Comparison of ENCODE assay signal across 8 cellular contexts in genomic region chr12:25384954-25385216, GRCh38.
DNase-seq lines count a peak whose midpoint lies in the region; ATAC-seq and TF ChIP-seq lines count a peak whose summit lies in the region.

No MANE protein-coding gene starts in this region.

- H3K27me3 Mint-ChIP-seq in activated naive CD4-positive, alpha-beta T cell treated with anti-CD3 and anti-CD28 coated beads, Interleukin-2, amount 10 ng/mL, durations not matched to agents 7 days and 5 days: no peaks in the 10 kb centered on the region
- peaks cover 30% of the 10 kb centered on the region for H3K27me3 Mint-ChIP-seq in type B pancreatic cell

- H3K4me1 Mint-ChIP-seq in activated naive CD4-positive, alpha-beta T cell treated with anti-CD3 and anti-CD28 coated beads, Interleukin-2, amount 10 ng/mL, durations not matched to agents 7 days and 5 days: peaks cover 70% of the 10 kb centered on the region
- peaks cover 10% of the 10 kb centered on the region for H3K4me1 Mint-ChIP-seq in type B pancreatic cell (ENCODE audit: unreplicated experiment)

- peak overlapping the region; percentile 97 for H3K4me3 Mint-ChIP-seq in activated naive CD4-positive, alpha-beta T cell treated with anti-CD3 and anti-CD28 coated beads, Interleukin-2, amount 10 ng/mL, durations not matched to agents 7 days and 5 days
- peak overlapping the region; percentile 99 for H3K4me3 Mint-ChIP-seq in type B pancreatic cell

- TF ChIP-seq POLR2A in body of pancreas (IDR thresholded peaks at IDR 0.05): no peak

- peaks cover 16% of the 10 kb centered on the region for H3K4me1 ChIP-seq in body of pancreas
- H3K4me1 ChIP-seq in lung (ENCODE audit: control insufficient read depth in 2 of 2, insufficient read depth in 2 of 2, low read length in 2 of 2): peaks cover 0 to 2% of the 10 kb centered on the region in 2 donors

- H3K27ac Mint-ChIP-seq in activated naive CD4-positive, alpha-beta T cell treated with anti-CD3 and anti-CD28 coated beads, Interleukin-2, amount 10 ng/mL, durations not matched to agents 7 days and 5 days: peak overlapping the region; percentile 100
- peak overlapping the region in 1 of 2 donors; percentile 100 for H3K27ac Mint-ChIP-seq in activated naive CD4-positive, alpha-beta T cell treated with anti-CD3 and anti-CD28 coated beads, Interleukin-2, amount 50 U/mL, for 72 hours
- H3K27ac Mint-ChIP-seq in type B pancreatic cell: peak overlapping the region; percentile 100

- H3K9me3 ChIP-seq in body of pancreas (no peaks in the 10 kb centered on the region), lung (ENCODE audit: control insufficient read depth in 2 of 2, insufficient read depth in 1 of 2, low read length in 1 of 2) (no peaks in the 10 kb centered on the region)

- CTCF ChIA-PET in activated naive CD4-positive, alpha-beta T cell treated with anti-CD3 and anti-CD28 coated beads, Interleukin-2, amount 10 ng/mL, durations not matched to agents 7 days and 5 days (lab: Charles Lee): no interaction called here

- peaks cover 21% of the 10 kb centered on the region for H3K36me3 Mint-ChIP-seq in activated naive CD4-positive, alpha-beta T cell treated with anti-CD3 and anti-CD28 coated beads, Interleukin-2, amount 10 ng/mL, durations not matched to agents 7 days and 5 days
- H3K36me3 Mint-ChIP-seq in activated naive CD4-positive, alpha-beta T cell treated with anti-CD3 and anti-CD28 coated beads, Interleukin-2, amount 50 U/mL, for 72 hours: peaks cover 0 to 4% of the 10 kb centered on the region in 2 donors
- H3K36me3 Mint-ChIP-seq in type B pancreatic cell: peaks cover 7% of the 10 kb centered on the region

- 5 to 12% methylated on average over 9 of the region's 9 CpGs for WGBS in body of pancreas, 2 donors
- 16 to 23% methylated on average over 9 of the region's 9 CpGs for WGBS in lung, 2 donors

- ATAC-seq in activated naive CD4-positive, alpha-beta T cell treated with anti-CD3 and anti-CD28 coated beads, Interleukin-2, amount 50 U/mL, for 72 hours: no peak
- ATAC-seq in body of pancreas: no peak
- no peak for ATAC-seq in lung (ENCODE audit: insufficient read depth, low FRiP score)
- no peak for ATAC-seq in HG02623 (IDR thresholded peaks at IDR 0.05; ENCODE audit: unreplicated experiment)
- no peak for ATAC-seq in HG02798 (IDR thresholded peaks at IDR 0.05; ENCODE audit: poor library complexity, unreplicated experiment)

- H3K9me3 Mint-ChIP-seq in activated naive CD4-positive, alpha-beta T cell treated with anti-CD3 and anti-CD28 coated beads, Interleukin-2, amount 10 ng/mL, durations not matched to agents 7 days and 5 days: peaks cover 2% of the 10 kb centered on the region
- no peaks in the 10 kb centered on the region for H3K9me3 Mint-ChIP-seq in activated naive CD4-positive, alpha-beta T cell treated with anti-CD3 and anti-CD28 coated beads, Interleukin-2, amount 50 U/mL, for 72 hours
- peaks cover 7% of the 10 kb centered on the region for H3K9me3 Mint-ChIP-seq in type B pancreatic cell

- DNase-seq in activated naive CD4-positive, alpha-beta T cell treated with anti-CD3 and anti-CD28 coated beads, Interleukin-2, amount 10 ng/mL, durations not matched to agents 7 days and 5 days: no peak
- DNase-seq in activated naive CD4-positive, alpha-beta T cell treated with anti-CD3 and anti-CD28 coated beads, Interleukin-2, amount 50 U/mL, for 72 hours (ENCODE audit: low spot score in 2 of 2): no peak
- DNase-seq in body of pancreas (no peak), lung (ENCODE audit: low spot score) (no peak), type B pancreatic cell (ENCODE audit: extremely low spot score, unreplicated experiment) (no peak), hypothalamus (lab: John Stamatoyannopoulos, UW) (no peak)

- peak overlapping the region; percentile 74 to 100 (median 97) for H3K27ac ChIP-seq in body of pancreas
- H3K27ac ChIP-seq in lung (ENCODE audit: low read depth in 1 of 2, low read length in 1 of 2): peak overlapping the region; percentile 98 to 99

- H3K4me3 ChIP-seq in body of pancreas (no peak overlapping the region), lung (peak overlapping the region; percentile 64)

- intact Hi-C loops in body of pancreas (cut with DNase I): no loop called here

- no peak for TF ChIP-seq CTCF in body of pancreas (IDR thresholded peaks at IDR 0.05)
- TF ChIP-seq CTCF in lung (IDR thresholded peaks at IDR 0.05; ENCODE audit: control extremely low read depth, extremely low read depth): no peak
- no peak for TF ChIP-seq CTCF in type B pancreatic cell (conservative IDR thresholded peaks at IDR 0.05)

- H3K27me3 ChIP-seq in body of pancreas: no peaks in the 10 kb centered on the region
- no peaks in the 10 kb centered on the region for H3K27me3 ChIP-seq in lung (ENCODE audit: control insufficient read depth, insufficient read depth)

- H3K36me3 ChIP-seq in body of pancreas (replicated peaks in 1 of 2; ENCODE audit: insufficient read depth in 1 of 2, low read depth in 2 of 2) (no peaks in the 10 kb centered on the region), lung (ENCODE audit: control insufficient read depth in 2 of 2, insufficient read depth in 2 of 2, low read length in 2 of 2) (no peaks in the 10 kb centered on the region)
